Comparison of ENCODE assay signal across 3 cellular contexts in genomic region chr22:36625102-36625501, GRCh38.
TF ChIP-seq lines count a peak whose summit lies in the region.

No MANE protein-coding gene starts in this region.

TF ChIP-seq in HEK293, 187 proteins besides CTCF, POLR2A, EP300 and RAD21:
- TF ChIP-seq ZNF768 (tag by site-specific recombination; IDR thresholded peaks at IDR 0.05), result peak; percentile 54; the same call in 1 of the 2 replicates
- no peak for TF ChIP-seq ZNF18 (tag by site-specific recombination; IDR thresholded peaks at IDR 0.05)
- no peak for TF ChIP-seq TRIM28 (IDR thresholded peaks at IDR 0.05; ENCODE audit: borderline replicate concordance, low read length)
TF ChIP-seq in HEK293: peak in this region for 1.

TF ChIP-seq in K562, 482 proteins besides CTCF, POLR2A, EP300 and RAD21:
- TF ChIP-seq ZFP36 (IDR thresholded peaks at IDR 0.05; ENCODE audit: low read depth, low read length, partially characterized antibody) (peak; percentile 15), BHLHE40 (IDR thresholded peaks at IDR 0.05; ENCODE audit: low read length) (no peak), RBM14 (IDR thresholded peaks at IDR 0.05; ENCODE audit: borderline replicate concordance, insufficient read depth, low read depth, low read length) (no peak), MNT (conservative IDR thresholded peaks at IDR 0.05) (no peak), ATF4 (CRISPR knock-in tag; IDR thresholded peaks at IDR 0.05) (no peak), RBM25 (IDR thresholded peaks at IDR 0.05; ENCODE audit: low read depth, low read length, severe bottlenecking) (peak; percentile 57), ILF3 (IDR thresholded peaks at IDR 0.05; ENCODE audit: borderline replicate concordance) (no peak), ESRRB (CRISPR knock-in tag; IDR thresholded peaks at IDR 0.05; ENCODE audit: borderline replicate concordance) (no peak), FUS (optimal IDR thresholded peaks at IDR 0.05; ENCODE audit: low read depth, low read length) (no peak), HMG20A (CRISPR knock-in tag; conservative IDR thresholded peaks at IDR 0.05) (no peak)

TF ChIP-seq in H1, 55 proteins besides CTCF, POLR2A, EP300 and RAD21:
- TF ChIP-seq BRCA1 (IDR thresholded peaks at IDR 0.05; ENCODE audit: low read depth, low read length) (no peak), JUND (IDR thresholded peaks at IDR 0.05; ENCODE audit: low read length) (no peak), NRF1 (IDR thresholded peaks at IDR 0.05; ENCODE audit: low read depth, low read length) (no peak), HDAC6 (IDR thresholded peaks at IDR 0.05; ENCODE audit: low read depth, low read length) (no peak)
TF ChIP-seq in H1: peak in this region for 0.
